8 cellular contexts compared by ENCODE assay signal in the genomic region with DNA sequence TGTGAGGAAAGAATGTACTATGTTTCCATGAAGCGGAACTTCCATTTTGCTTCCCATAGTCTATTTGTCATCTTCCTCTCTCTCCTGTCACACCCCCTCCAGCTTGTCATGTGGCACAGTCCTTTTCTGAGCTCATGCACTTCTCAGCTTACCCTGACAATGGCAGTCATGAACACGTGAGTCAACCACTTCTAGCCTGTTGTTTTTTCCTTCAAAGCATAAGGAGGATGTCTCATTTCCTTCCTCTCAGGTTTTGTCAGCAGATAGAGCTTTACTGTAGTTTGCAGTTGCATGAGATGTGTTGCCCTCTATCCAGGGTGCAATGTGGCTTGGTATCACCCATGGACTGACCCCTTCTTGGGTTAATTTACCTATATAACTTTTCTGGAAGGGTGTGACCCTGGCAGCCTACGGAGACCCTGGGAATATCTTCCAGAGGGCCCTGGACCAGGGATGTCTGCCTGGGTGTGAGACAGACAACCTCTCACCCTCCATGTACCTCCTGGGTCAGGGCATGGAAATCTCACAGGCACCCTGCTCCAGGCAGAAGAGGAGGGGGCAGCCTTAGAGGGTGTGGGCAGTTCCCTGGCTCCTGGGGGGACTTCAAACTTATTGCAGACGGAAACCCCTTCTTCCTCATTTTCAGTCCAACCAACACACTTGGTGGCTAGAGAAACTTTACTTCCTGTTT. TPM values are rescaled to one million over a fixed set of nuclear protein-coding genes. Genes with fewer than 3 reads are reported as not detected.
DNase-seq lines count a peak whose midpoint lies in the region; ATAC-seq and TF ChIP-seq lines count a peak whose summit lies in the region.

No MANE protein-coding gene starts in this region.

- H3K4me3 ChIP-seq in fibroblast of villous mesenchyme (ENCODE audit: low read depth, low read length) = no peak overlapping the region

- DNase-seq in CMK (ENCODE audit: low read depth) = peak; percentile 79
- peak; percentile 64 for DNase-seq in H4 (ENCODE audit: low spot score)
- peak; percentile 96 for DNase-seq in NOMO-1 treated with DMSO at 0.1 percent for 48 hours (lab: John Stamatoyannopoulos, UW; ENCODE audit: unreplicated experiment)
- DNase-seq in activated T-cell treated with anti-CD3 and anti-CD28 coated beads for 1 hour (ENCODE audit: low read depth) = peak; percentile 50
- DNase-seq in fibroblast of villous mesenchyme (ENCODE audit: low read depth) = peak; percentile 60
- DNase-seq in putamen (ENCODE audit: low spot score) = peak; percentile 57
- DNase-seq in cerebellar nuclear complex (lab: John Stamatoyannopoulos, UW) = no peak

- no peak for TF ChIP-seq CTCF in fibroblast of villous mesenchyme (IDR thresholded peaks at IDR 0.05; ENCODE audit: insufficient read depth, low read depth, low read length)

- ATAC-seq in HG03196 (IDR thresholded peaks at IDR 0.05; ENCODE audit: unreplicated experiment) = no peak

RNA-seq across cellular contexts. Expression of a gene that starts 4.0 kb away (rescaled TPM):
- total RNA-seq in H4 (2014; rRNA removed; shearing (Covaris generic)) = 3.5 and 8.1 TPM in 2 replicates
- total RNA-seq in fibroblast of villous mesenchyme = 11.0 and 15.1 TPM in 2 replicates

Comparison
In these comparisons a context has a peak if more than half of its experiments do, and no peak if none do; other contexts are left out.
1. DNase-seq: peak in CMK (single experiment), H4 (single experiment), NOMO-1 treated with DMSO at 0.1 percent for 48 hours (single experiment), activated T-cell treated with anti-CD3 and anti-CD28 coated beads for 1 hour (single experiment), fibroblast of villous mesenchyme (single experiment) and putamen (single experiment); none in cerebellar nuclear complex (0 of 2).